ENCODE assay signal across 1 cellular context in the genomic region with DNA sequence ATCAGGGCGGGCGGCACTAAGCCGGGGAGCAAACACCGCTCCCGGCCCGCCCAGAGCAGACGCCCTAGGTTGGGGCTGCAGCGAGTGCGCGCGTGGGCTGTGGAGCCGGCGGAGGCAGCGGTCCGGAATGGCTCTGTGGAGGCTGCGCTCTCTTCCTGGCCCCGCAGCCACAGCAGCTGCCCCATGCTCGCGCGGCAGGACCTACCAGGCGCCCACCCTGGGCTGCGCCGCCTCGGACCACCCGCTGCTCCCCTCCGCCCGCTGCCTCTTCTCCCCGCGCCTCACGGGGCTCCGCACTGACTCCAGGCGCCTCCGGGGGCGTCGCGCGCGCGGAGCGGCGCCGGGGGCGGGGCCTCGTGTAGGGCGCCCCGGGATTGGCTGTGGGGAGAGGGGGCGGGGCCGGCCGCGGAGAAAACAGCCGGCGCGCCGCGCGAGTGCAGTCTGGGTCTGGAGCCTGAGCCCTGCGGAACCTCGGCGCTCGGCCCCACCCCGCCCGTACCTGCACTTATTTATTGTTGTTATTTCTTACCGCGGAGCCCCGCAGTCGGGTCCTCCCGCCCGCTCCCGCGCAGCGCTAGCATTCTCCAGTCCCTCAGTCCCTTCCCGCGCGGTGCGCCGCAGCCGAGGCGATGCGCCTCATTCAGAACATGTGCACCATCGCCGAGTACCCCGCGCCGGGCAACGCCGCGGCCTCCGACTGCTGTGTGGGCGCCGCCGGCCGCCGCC.
TF ChIP-seq lines count a peak whose summit lies in the region.

TSS of gene RASL11B (plus strand) at position 439 of the 726 bp plus-strand sequence. CDS start at position 630, 191 bp downstream.

TF ChIP-seq in HEK293, 187 proteins besides CTCF, POLR2A, EP300 and RAD21 (continued from another document and continues in another):
- TF ChIP-seq, protein P1, sequence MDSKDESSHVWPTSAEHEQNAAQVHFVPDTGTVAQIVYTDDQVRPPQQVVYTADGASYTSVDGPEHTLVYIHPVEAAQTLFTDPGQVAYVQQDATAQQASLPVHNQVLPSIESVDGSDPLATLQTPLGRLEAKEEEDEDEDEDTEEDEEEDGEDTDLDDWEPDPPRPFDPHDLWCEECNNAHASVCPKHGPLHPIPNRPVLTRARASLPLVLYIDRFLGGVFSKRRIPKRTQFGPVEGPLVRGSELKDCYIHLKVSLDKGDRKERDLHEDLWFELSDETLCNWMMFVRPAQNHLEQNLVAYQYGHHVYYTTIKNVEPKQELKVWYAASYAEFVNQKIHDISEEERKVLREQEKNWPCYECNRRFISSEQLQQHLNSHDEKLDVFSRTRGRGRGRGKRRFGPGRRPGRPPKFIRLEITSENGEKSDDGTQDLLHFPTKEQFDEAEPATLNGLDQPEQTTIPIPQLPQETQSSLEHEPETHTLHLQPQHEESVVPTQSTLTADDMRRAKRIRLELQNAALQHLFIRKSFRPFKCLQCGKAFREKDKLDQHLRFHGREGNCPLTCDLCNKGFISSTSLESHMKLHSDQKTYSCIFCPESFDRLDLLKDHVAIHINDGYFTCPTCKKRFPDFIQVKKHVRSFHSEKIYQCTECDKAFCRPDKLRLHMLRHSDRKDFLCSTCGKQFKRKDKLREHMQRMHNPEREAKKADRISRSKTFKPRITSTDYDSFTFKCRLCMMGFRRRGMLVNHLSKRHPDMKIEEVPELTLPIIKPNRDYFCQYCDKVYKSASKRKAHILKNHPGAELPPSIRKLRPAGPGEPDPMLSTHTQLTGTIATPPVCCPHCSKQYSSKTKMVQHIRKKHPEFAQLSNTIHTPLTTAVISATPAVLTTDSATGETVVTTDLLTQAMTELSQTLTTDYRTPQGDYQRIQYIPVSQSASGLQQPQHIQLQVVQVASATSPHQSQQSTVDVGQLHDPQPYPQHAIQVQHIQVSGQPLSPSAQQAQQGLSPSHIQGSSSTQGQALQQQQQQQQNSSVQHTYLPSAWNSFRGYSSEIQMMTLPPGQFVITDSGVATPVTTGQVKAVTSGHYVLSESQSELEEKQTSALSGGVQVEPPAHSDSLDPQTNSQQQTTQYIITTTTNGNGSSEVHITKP (tag by site-specific recombination; IDR thresholded peaks at IDR 0.05) = no peak
- TF ChIP-seq, protein P2, sequence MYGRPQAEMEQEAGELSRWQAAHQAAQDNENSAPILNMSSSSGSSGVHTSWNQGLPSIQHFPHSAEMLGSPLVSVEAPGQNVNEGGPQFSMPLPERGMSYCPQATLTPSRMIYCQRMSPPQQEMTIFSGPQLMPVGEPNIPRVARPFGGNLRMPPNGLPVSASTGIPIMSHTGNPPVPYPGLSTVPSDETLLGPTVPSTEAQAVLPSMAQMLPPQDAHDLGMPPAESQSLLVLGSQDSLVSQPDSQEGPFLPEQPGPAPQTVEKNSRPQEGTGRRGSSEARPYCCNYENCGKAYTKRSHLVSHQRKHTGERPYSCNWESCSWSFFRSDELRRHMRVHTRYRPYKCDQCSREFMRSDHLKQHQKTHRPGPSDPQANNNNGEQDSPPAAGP (tag by site-specific recombination; IDR thresholded peaks at IDR 0.05) = peak; percentile 65; the same call in 1 of the 2 replicates
- TF ChIP-seq KLF1 (tag by site-specific recombination; IDR thresholded peaks at IDR 0.05) = peak; percentile 76
- TF ChIP-seq SP3 (tag by site-specific recombination; IDR thresholded peaks at IDR 0.05) = peak; percentile 29
- TF ChIP-seq ZNF174 (tag by site-specific recombination; IDR thresholded peaks at IDR 0.05) = no peak
- peak; percentile 55; the same call in 1 of the 2 replicates for TF ChIP-seq ZNF561 (tag by site-specific recombination; IDR thresholded peaks at IDR 0.05; ENCODE audit: borderline replicate concordance)
- 0 out of 2 replicates have a peak, but pooled peaks have one; percentile 33 for TF ChIP-seq ZBTB17 (tag by site-specific recombination; IDR thresholded peaks at IDR 0.05)
- TF ChIP-seq ZNF19 (tag by site-specific recombination; IDR thresholded peaks at IDR 0.05; ENCODE audit: low read depth) = no peak
- TF ChIP-seq, protein P3, sequence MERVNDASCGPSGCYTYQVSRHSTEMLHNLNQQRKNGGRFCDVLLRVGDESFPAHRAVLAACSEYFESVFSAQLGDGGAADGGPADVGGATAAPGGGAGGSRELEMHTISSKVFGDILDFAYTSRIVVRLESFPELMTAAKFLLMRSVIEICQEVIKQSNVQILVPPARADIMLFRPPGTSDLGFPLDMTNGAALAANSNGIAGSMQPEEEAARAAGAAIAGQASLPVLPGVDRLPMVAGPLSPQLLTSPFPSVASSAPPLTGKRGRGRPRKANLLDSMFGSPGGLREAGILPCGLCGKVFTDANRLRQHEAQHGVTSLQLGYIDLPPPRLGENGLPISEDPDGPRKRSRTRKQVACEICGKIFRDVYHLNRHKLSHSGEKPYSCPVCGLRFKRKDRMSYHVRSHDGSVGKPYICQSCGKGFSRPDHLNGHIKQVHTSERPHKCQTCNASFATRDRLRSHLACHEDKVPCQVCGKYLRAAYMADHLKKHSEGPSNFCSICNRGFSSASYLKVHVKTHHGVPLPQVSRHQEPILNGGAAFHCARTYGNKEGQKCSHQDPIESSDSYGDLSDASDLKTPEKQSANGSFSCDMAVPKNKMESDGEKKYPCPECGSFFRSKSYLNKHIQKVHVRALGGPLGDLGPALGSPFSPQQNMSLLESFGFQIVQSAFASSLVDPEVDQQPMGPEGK (tag by site-specific recombination; IDR thresholded peaks at IDR 0.05) = 0 out of 2 replicates have a peak, but pooled peaks have one; percentile 52
- no peak for TF ChIP-seq ZNF501 (tag by site-specific recombination; IDR thresholded peaks at IDR 0.05)
- no peak for TF ChIP-seq ATF2 (tag by site-specific recombination; IDR thresholded peaks at IDR 0.05; ENCODE audit: low read depth)
- no peak for TF ChIP-seq PRDM2 (tag by site-specific recombination; IDR thresholded peaks at IDR 0.05; ENCODE audit: borderline replicate concordance)
- TF ChIP-seq EGR2 (tag by site-specific recombination; IDR thresholded peaks at IDR 0.05; ENCODE audit: low read depth) = 0 out of 2 replicates have a peak, but pooled peaks have one; percentile 48
- peak; percentile 41; the same call in 1 of the 2 replicates for TF ChIP-seq ZNF335 (tag by site-specific recombination; conservative IDR thresholded peaks at IDR 0.05)
- TF ChIP-seq GLIS2 (tag by site-specific recombination; IDR thresholded peaks at IDR 0.05) = peak; percentile 54; the same call in 1 of the 2 replicates
- TF ChIP-seq ZIC2 (tag by site-specific recombination; IDR thresholded peaks at IDR 0.05) = peak; percentile 48; the same call in 1 of the 2 replicates
- TF ChIP-seq ZBTB10 (tag by site-specific recombination; IDR thresholded peaks at IDR 0.05) = peak; percentile 41; the same call in 1 of the 2 replicates
- no peak for TF ChIP-seq ZNF121 (tag by site-specific recombination; IDR thresholded peaks at IDR 0.05)
- TF ChIP-seq, protein P4, sequence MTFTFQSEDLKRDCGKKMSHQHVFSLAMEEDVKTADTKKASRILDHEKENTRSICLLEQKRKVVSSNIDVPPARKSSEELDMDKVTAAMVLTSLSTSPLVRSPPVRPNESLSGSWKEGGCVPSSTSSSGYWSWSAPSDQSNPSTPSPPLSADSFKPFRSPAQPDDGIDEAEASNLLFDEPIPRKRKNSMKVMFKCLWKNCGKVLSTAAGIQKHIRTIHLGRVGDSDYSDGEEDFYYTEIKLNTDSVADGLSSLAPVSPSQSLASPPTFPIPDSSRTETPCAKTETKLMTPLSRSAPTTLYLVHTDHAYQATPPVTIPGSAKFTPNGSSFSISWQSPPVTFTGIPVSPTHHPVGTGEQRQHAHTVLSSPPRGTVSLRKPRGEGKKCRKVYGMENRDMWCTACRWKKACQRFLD (tag by site-specific recombination; IDR thresholded peaks at IDR 0.05) = no peak
- TF ChIP-seq GLI2 (tag by site-specific recombination; IDR thresholded peaks at IDR 0.05; ENCODE audit: borderline replicate concordance, low read depth) = no peak
- TF ChIP-seq ZNF585B (tag by site-specific recombination; IDR thresholded peaks at IDR 0.05) = no peak
- TF ChIP-seq PBX3 (CRISPR knock-in tag; IDR thresholded peaks at IDR 0.05) = peak; percentile 66; the same call in 1 of the 2 replicates
- TF ChIP-seq ZFHX2 (tag by site-specific recombination; conservative IDR thresholded peaks at IDR 0.05) = peak; percentile 68
- TF ChIP-seq ZBTB6 (tag by site-specific recombination; IDR thresholded peaks at IDR 0.05) = 0 out of 2 replicates have a peak, but pooled peaks have one; percentile 7
- 0 out of 2 replicates have a peak, but pooled peaks have one; percentile 15 for TF ChIP-seq ZXDB (tag by site-specific recombination; IDR thresholded peaks at IDR 0.05)
- TF ChIP-seq ZNF473 (tag by site-specific recombination; IDR thresholded peaks at IDR 0.05) = no peak
- TF ChIP-seq ZNF544 (tag by site-specific recombination; IDR thresholded peaks at IDR 0.05) = no peak
- TF ChIP-seq ZNF510 (tag by site-specific recombination; IDR thresholded peaks at IDR 0.05; ENCODE audit: insufficient replicate concordance) = no peak
